Comparison of ENCODE assay signal across 8 cellular contexts in genomic region chr2:97664636-97664970, GRCh38. TPM values are rescaled to one million over a fixed set of nuclear protein-coding genes. Genes with fewer than 3 reads are reported as not detected.
DNase-seq lines count a peak whose midpoint lies in the region; ATAC-seq and TF ChIP-seq lines count a peak whose summit lies in the region.

No MANE protein-coding gene starts in this region.

- H3K9ac ChIP-seq in endodermal cell (ENCODE audit: extremely low read depth, low read length, poor library complexity, severe bottlenecking): peak overlapping the region; percentile 97

- POLR2A ChIA-PET in PC-9 (lab: Charles Lee; ENCODE audit: unreplicated experiment): interaction anchor here (0.5 to 2.6 kb wide), 7 partner anchors 12 to 880 kb away, joined by 3 to 67 read pairs (median 5); partner anchors contain the start of gene COX5B

- peaks cover 29% of the 10 kb centered on the region for H3K79me2 ChIP-seq in PC-9 (ENCODE audit: low read depth)

- BruUV-seq in PC-9 (replicated peaks; lab: Mats Ljungman, UMichigan): TSS peak; percentile 71

- no peaks in the 10 kb centered on the region for H3K27me3 Mint-ChIP-seq in endodermal cell (ENCODE audit: insufficient read depth)
- H3K27me3 Mint-ChIP-seq in osteocyte (ENCODE audit: unreplicated experiment): no peaks in the 10 kb centered on the region

- H3F3A ChIP-seq in PC-9 (ENCODE audit: insufficient read depth, low read depth): peaks cover 29% of the 10 kb centered on the region

- DNase-seq in NCI-H82 (lab: John Stamatoyannopoulos, UW) (peak; percentile 52), NCI-H82 treated with DMSO at 0.1 percent for 48 hours (lab: John Stamatoyannopoulos, UW; ENCODE audit: unreplicated experiment) (no peak), PC-9 (no peak), endodermal cell (no peak), osteocyte (ENCODE audit: extremely low spot score, unreplicated experiment) (no peak), UCSD-AML1 (lab: John Stamatoyannopoulos, UW; ENCODE audit: unreplicated experiment) (no peak), hippocampal formation (lab: John Stamatoyannopoulos, UW) (no peak)

- H3K9me2 ChIP-seq in PC-9 (ENCODE audit: insufficient read depth): no peaks in the 10 kb centered on the region

- intact Hi-C loops in PC-9 (cut with micrococcal nuclease; ENCODE audit: unreplicated experiment): loop anchor here (1.0 kb wide), 3 partner anchors 19 to 73 kb away; no protein-coding TSS in a partner anchor

- ATAC-seq in GM21447 (IDR thresholded peaks at IDR 0.05; ENCODE audit: unreplicated experiment): no peak

- TF ChIP-seq CTCF in PC-9 (conservative IDR thresholded peaks at IDR 0.05): peak; percentile 33; the same call in 1 of the 2 replicates
- TF ChIP-seq CTCF in endodermal cell (conservative IDR thresholded peaks at IDR 0.05): peak; percentile 17
- TF ChIP-seq CTCF in osteocyte (IDR thresholded peaks at IDR 0.05): no peak

- CTCF ChIA-PET in PC-9 (lab: Charles Lee): interaction anchor here (0.6 to 3.2 kb wide), 4 partner anchors 18 to 35 kb away, joined by 3 to 13 read pairs (median 6); partner anchors contain the start of gene COX5B

- H3K4me1 Mint-ChIP-seq in endodermal cell (peaks cover 17% of the 10 kb centered on the region), osteocyte (ENCODE audit: unreplicated experiment) (peaks cover 33% of the 10 kb centered on the region)

- H3K27ac Mint-ChIP-seq in endodermal cell (peak overlapping the region; percentile 98), osteocyte (ENCODE audit: unreplicated experiment) (peak overlapping the region; percentile 98)

- H4K20me1 ChIP-seq in PC-9 (ENCODE audit: insufficient read depth): peaks cover 19% of the 10 kb centered on the region; the same call in 1 of the 2 replicates

- H3K36me3 ChIP-seq in PC-9 (ENCODE audit: low read depth): no peaks in the 10 kb centered on the region
- H3K36me3 ChIP-seq in endodermal cell (ENCODE audit: control insufficient read depth, insufficient read depth, low read length): peaks cover 4% of the 10 kb centered on the region

- H3K4me3 ChIP-seq in PC-9 (peak overlapping the region; percentile 61), endodermal cell (ENCODE audit: low read length) (peak overlapping the region; percentile 96)

- H3K36me3 Mint-ChIP-seq in endodermal cell (ENCODE audit: low read depth) (peaks cover 18% of the 10 kb centered on the region), osteocyte (ENCODE audit: unreplicated experiment) (no peaks in the 10 kb centered on the region)

- H3K9me3 Mint-ChIP-seq in endodermal cell (no peaks in the 10 kb centered on the region), osteocyte (ENCODE audit: unreplicated experiment) (no peaks in the 10 kb centered on the region)

- H3K4me1 ChIP-seq in PC-9 (replicated peaks; ENCODE audit: insufficient read depth): peaks cover 20% of the 10 kb centered on the region
- peaks cover 7% of the 10 kb centered on the region for H3K4me1 ChIP-seq in endodermal cell (ENCODE audit: control insufficient read depth, insufficient read depth, low read length)

- peak overlapping the region; percentile 78 for H3K4me2 ChIP-seq in PC-9

- H2AFZ ChIP-seq in PC-9: peak overlapping the region; percentile 85

- 15 to 21% methylated on average over 21 of the region's 21 CpGs for WGBS in endodermal cell (ENCODE audit: insufficient coverage in 1 of 2, insufficient read length in 1 of 2), 2 experiments

- H3K27ac ChIP-seq in PC-9: peak overlapping the region; percentile 88
- H3K27ac ChIP-seq in endodermal cell (ENCODE audit: low read depth, low read length): peak overlapping the region; percentile 94

- no peaks in the 10 kb centered on the region for H3K27me3 ChIP-seq in PC-9 (ENCODE audit: insufficient read depth, low read depth)
- H3K27me3 ChIP-seq in endodermal cell (ENCODE audit: control insufficient read depth, insufficient read depth, low read length, poor library complexity, severe bottlenecking): no peaks in the 10 kb centered on the region

- H3K9me3 ChIP-seq in PC-9 (ENCODE audit: insufficient read depth, low read depth) (no peaks in the 10 kb centered on the region), endodermal cell (ENCODE audit: control insufficient read depth, low read length) (no peaks in the 10 kb centered on the region)

- peak overlapping the region; percentile 83 for H3K4me3 Mint-ChIP-seq in endodermal cell
- H3K4me3 Mint-ChIP-seq in osteocyte (ENCODE audit: unreplicated experiment): peak overlapping the region; percentile 84

RNA-seq across cellular contexts. Expression of gene ACTR1B, which starts 0.8 kb away (rescaled TPM):
- total RNA-seq in PC-9 (2021): 49.9 and 83.5 TPM in 2 replicates
- total RNA-seq in endodermal cell: 10 to 100 TPM; 71.8 to 75.0 TPM
- 71.7 TPM for polyA plus RNA-seq in endodermal cell (2013, experiment 1 of 2)
- polyA plus RNA-seq in endodermal cell (2013, experiment 2 of 2): 68.6 TPM
- 54.4 and 56.6 TPM in 2 replicates for total RNA-seq in osteocyte

RNA-seq across cellular contexts. Expression of gene C2orf92, which starts 4.9 kb away (rescaled TPM):
- 11.2 and 14.0 TPM in 2 replicates for total RNA-seq in PC-9 (2021)
- total RNA-seq in endodermal cell: 10 to 100 TPM; 12.5 to 17.4 TPM
- 7.2 TPM for polyA plus RNA-seq in endodermal cell (2013, experiment 1 of 2)
- polyA plus RNA-seq in endodermal cell (2013, experiment 2 of 2): 7.0 TPM
- total RNA-seq in osteocyte: 13.7 and 15.0 TPM in 2 replicates

RNA-seq across cellular contexts. Expression of gene COX5B, which starts 18.7 kb away (rescaled TPM):
- total RNA-seq in PC-9 (2021) (310 and 345 TPM in 2 replicates), endodermal cell (100 to 1,000 TPM; 211 to 233 TPM), osteocyte (185 and 191 TPM in 2 replicates)
- polyA plus RNA-seq in endodermal cell (2013, experiment 1 of 2): 231 TPM
- polyA plus RNA-seq in endodermal cell (2013, experiment 2 of 2): 226 TPM

RNA-seq across cellular contexts. Expression of gene ZAP70, which starts 48.8 kb away (rescaled TPM):
- total RNA-seq in PC-9 (2021) (not detected in 2 replicates), endodermal cell (10 to 100 TPM in 1 of 2 donors, 1 to 10 TPM in 1; 8.3 to 10.4 TPM), osteocyte (0.44 and 1.1 TPM in 2 replicates)
- 1.8 TPM for polyA plus RNA-seq in endodermal cell (2013, experiment 1 of 2)
- polyA plus RNA-seq in endodermal cell (2013, experiment 2 of 2): 3.1 TPM
